Comparison of ENCODE assay signal across 14 cellular contexts in genomic region chr5:10532421-10532820, GRCh38.
"Had no signal": no experiment of that assay in that cellular context is flagged by ENCODE, and none has a peak within 500 bp of the region (broad histone marks: within the 10 kb centered on the region; RNA-seq: fewer than 3 reads in every experiment).

No MANE protein-coding gene starts in this region.

- H3K4me3 ChIP-seq: esophagus squamous epithelium, hepatocyte, lung, tibial nerve, vagina had no signal

- H3K27ac ChIP-seq: hepatocyte, vagina had no signal

- H3K36me3 ChIP-seq: esophagus squamous epithelium, tibial nerve, vagina had no signal

- FAIRE-seq: islet of Langerhans had no signal

- H3K9me3 ChIP-seq: esophagus squamous epithelium, tibial nerve, vagina had no signal

- H3K27me3 ChIP-seq: hepatocyte, tibial nerve, vagina had no signal

- DNase-seq: activated CD4-positive, alpha-beta T cell treated with anti-CD3 and anti-CD28 coated beads for 1 hour; activated naive CD4-positive, alpha-beta T cell treated with Interleukin-2 at 50 U/mL for 16 hours; activated naive CD8-positive, alpha-beta T cell treated with anti-CD3 and anti-CD28 coated beads, Interleukin-2, amount 10 ng/mL, durations not matched to agents 7 days and 5 days; activated T-cell treated with anti-CD3 and anti-CD28 coated beads for 4 hours; amygdala; cortex of kidney; esophagus squamous epithelium; left colon; natural killer cell had no signal

- ATAC-seq: left colon had no signal
